Comparison of ENCODE assay signal across 1 cellular context in the genomic region with DNA sequence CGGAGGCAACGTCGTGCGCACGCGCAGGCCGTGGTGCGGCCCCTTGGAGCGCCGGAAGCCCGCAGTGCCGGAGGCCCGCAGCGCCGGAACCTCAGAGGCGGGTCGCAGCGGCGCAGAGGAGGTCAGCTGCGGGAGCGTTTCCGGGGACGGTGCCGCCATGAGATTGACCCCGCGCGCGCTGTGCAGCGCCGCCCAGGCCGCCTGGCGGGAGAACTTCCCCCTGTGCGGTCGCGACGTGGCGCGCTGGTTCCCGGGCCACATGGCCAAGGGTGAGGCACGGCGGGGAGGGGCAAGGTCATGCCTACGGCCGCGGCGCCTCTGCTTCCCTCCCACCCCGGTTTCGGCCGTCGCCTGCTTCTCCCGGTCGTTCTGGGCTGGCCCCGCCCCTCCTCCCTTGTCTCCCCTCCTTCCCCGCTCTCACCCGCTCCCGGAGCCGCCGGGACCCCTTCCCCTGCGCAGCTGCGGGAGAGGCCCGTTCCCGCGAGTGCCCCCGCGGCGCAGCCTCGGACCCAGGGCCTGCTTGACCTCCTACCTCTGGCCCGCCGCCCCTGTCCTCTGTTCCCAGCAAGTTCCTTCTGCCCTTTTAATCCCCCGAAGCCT.
A peak's percentile ranks its signal among the peaks of the same experiment; 100 is the strongest.
TF ChIP-seq lines count a peak whose summit lies in the region.

A gene with protein sequence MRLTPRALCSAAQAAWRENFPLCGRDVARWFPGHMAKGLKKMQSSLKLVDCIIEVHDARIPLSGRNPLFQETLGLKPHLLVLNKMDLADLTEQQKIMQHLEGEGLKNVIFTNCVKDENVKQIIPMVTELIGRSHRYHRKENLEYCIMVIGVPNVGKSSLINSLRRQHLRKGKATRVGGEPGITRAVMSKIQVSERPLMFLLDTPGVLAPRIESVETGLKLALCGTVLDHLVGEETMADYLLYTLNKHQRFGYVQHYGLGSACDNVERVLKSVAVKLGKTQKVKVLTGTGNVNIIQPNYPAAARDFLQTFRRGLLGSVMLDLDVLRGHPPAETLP (plus strand): TSS at position 94 of the 600 bp plus-strand sequence. CDS start 64 bp downstream, at position 158.

TF ChIP-seq in HepG2, 621 proteins besides CTCF, POLR2A, EP300 and RAD21 (continued from another document and continues in another):
- TF ChIP-seq DMTF1 (CRISPR knock-in tag; IDR thresholded peaks at IDR 0.05) (no peak), SMAD1 (CRISPR knock-in tag; IDR thresholded peaks at IDR 0.05; ENCODE audit: borderline replicate concordance, low read depth) (peak; percentile 76; the same call in 1 of the 2 replicates), CBX2 (IDR thresholded peaks at IDR 0.05; ENCODE audit: low read depth, low read length) (no peak), CBX2 (CRISPR knock-in tag; IDR thresholded peaks at IDR 0.05; ENCODE audit: low read depth) (0 out of 2 replicates have a peak, but pooled peaks have one; percentile 75), ZNF317 (CRISPR knock-in tag; IDR thresholded peaks at IDR 0.05) (no peak), SYNCRIP (IDR thresholded peaks at IDR 0.05; ENCODE audit: insufficient read depth, low read depth, low read length) (no peak), NFAT5 (CRISPR knock-in tag; IDR thresholded peaks at IDR 0.05) (peak; percentile 33; the same call in 1 of the 2 replicates), SNAPC2 (CRISPR knock-in tag; IDR thresholded peaks at IDR 0.05) (no peak; the same call in 1 of the 2 replicates), ZFP36L2 (CRISPR knock-in tag; IDR thresholded peaks at IDR 0.05) (no peak), MIER2 (CRISPR knock-in tag; IDR thresholded peaks at IDR 0.05) (no peak), ZNF7 (CRISPR knock-in tag; IDR thresholded peaks at IDR 0.05) (no peak), MBNL3 (CRISPR knock-in tag; conservative IDR thresholded peaks at IDR 0.05) (no peak), ZNF691 (CRISPR knock-in tag; IDR thresholded peaks at IDR 0.05; ENCODE audit: borderline replicate concordance, low read depth) (no peak), NCOA5 (CRISPR knock-in tag; IDR thresholded peaks at IDR 0.05) (no peak), ETV6 (CRISPR knock-in tag; conservative IDR thresholded peaks at IDR 0.05) (no peak), ZNF891 (CRISPR knock-in tag; IDR thresholded peaks at IDR 0.05) (peak; percentile 46), YEATS4 (CRISPR knock-in tag; IDR thresholded peaks at IDR 0.05; ENCODE audit: borderline replicate concordance) (peak; percentile 97), NFIC (IDR thresholded peaks at IDR 0.05; ENCODE audit: low read length) (no peak), ETS1 (CRISPR knock-in tag; IDR thresholded peaks at IDR 0.05) (no peak), SCMH1 (CRISPR knock-in tag; IDR thresholded peaks at IDR 0.05; ENCODE audit: borderline replicate concordance) (no peak), ZNF556 (CRISPR knock-in tag; IDR thresholded peaks at IDR 0.05; ENCODE audit: borderline replicate concordance) (no peak), ZNF335 (CRISPR knock-in tag; IDR thresholded peaks at IDR 0.05) (peak; percentile 85), SMAD3 (CRISPR knock-in tag; IDR thresholded peaks at IDR 0.05) (peak; percentile 76), ZFP36 (IDR thresholded peaks at IDR 0.05; ENCODE audit: borderline replicate concordance, low read depth, low read length, partially characterized antibody) (no peak), ZNF747 (CRISPR knock-in tag; IDR thresholded peaks at IDR 0.05; ENCODE audit: borderline replicate concordance) (no peak), GABPB1 (CRISPR knock-in tag; IDR thresholded peaks at IDR 0.05) (peak; percentile 98), NFE2 (CRISPR knock-in tag; IDR thresholded peaks at IDR 0.05) (no peak)
- TF ChIP-seq, protein P1, sequence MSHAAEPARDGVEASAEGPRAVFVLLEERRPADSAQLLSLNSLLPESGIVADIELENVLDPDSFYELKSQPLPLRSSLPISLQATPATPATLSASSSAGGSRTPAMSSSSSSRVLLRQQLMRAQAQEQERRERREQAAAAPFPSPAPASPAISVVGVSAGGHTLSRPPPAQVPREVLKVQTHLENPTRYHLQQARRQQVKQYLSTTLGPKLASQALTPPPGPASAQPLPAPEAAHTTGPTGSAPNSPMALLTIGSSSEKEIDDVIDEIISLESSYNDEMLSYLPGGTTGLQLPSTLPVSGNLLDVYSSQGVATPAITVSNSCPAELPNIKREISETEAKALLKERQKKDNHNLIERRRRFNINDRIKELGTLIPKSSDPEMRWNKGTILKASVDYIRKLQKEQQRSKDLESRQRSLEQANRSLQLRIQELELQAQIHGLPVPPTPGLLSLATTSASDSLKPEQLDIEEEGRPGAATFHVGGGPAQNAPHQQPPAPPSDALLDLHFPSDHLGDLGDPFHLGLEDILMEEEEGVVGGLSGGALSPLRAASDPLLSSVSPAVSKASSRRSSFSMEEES (CRISPR knock-in tag; IDR thresholded peaks at IDR 0.05): peak; percentile 72
- TF ChIP-seq, protein P2, sequence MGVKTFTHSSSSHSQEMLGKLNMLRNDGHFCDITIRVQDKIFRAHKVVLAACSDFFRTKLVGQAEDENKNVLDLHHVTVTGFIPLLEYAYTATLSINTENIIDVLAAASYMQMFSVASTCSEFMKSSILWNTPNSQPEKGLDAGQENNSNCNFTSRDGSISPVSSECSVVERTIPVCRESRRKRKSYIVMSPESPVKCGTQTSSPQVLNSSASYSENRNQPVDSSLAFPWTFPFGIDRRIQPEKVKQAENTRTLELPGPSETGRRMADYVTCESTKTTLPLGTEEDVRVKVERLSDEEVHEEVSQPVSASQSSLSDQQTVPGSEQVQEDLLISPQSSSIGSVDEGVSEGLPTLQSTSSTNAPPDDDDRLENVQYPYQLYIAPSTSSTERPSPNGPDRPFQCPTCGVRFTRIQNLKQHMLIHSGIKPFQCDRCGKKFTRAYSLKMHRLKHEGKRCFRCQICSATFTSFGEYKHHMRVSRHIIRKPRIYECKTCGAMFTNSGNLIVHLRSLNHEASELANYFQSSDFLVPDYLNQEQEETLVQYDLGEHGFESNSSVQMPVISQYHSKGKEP (CRISPR knock-in tag; IDR thresholded peaks at IDR 0.05): no peak
- TF ChIP-seq, protein P3, sequence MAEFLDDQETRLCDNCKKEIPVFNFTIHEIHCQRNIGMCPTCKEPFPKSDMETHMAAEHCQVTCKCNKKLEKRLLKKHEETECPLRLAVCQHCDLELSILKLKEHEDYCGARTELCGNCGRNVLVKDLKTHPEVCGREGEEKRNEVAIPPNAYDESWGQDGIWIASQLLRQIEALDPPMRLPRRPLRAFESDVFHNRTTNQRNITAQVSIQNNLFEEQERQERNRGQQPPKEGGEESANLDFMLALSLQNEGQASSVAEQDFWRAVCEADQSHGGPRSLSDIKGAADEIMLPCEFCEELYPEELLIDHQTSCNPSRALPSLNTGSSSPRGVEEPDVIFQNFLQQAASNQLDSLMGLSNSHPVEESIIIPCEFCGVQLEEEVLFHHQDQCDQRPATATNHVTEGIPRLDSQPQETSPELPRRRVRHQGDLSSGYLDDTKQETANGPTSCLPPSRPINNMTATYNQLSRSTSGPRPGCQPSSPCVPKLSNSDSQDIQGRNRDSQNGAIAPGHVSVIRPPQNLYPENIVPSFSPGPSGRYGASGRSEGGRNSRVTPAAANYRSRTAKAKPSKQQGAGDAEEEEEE (CRISPR knock-in tag; IDR thresholded peaks at IDR 0.05; ENCODE audit: borderline replicate concordance): no peak
- TF ChIP-seq, protein P4, sequence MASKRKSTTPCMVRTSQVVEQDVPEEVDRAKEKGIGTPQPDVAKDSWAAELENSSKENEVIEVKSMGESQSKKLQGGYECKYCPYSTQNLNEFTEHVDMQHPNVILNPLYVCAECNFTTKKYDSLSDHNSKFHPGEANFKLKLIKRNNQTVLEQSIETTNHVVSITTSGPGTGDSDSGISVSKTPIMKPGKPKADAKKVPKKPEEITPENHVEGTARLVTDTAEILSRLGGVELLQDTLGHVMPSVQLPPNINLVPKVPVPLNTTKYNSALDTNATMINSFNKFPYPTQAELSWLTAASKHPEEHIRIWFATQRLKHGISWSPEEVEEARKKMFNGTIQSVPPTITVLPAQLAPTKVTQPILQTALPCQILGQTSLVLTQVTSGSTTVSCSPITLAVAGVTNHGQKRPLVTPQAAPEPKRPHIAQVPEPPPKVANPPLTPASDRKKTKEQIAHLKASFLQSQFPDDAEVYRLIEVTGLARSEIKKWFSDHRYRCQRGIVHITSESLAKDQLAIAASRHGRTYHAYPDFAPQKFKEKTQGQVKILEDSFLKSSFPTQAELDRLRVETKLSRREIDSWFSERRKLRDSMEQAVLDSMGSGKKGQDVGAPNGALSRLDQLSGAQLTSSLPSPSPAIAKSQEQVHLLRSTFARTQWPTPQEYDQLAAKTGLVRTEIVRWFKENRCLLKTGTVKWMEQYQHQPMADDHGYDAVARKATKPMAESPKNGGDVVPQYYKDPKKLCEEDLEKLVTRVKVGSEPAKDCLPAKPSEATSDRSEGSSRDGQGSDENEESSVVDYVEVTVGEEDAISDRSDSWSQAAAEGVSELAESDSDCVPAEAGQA (IDR thresholded peaks at IDR 0.05; ENCODE audit: low read depth): peak; percentile 86
- TF ChIP-seq, protein P4 (CRISPR knock-in tag; IDR thresholded peaks at IDR 0.05; ENCODE audit: borderline replicate concordance): no peak
